In the genomic region with DNA sequence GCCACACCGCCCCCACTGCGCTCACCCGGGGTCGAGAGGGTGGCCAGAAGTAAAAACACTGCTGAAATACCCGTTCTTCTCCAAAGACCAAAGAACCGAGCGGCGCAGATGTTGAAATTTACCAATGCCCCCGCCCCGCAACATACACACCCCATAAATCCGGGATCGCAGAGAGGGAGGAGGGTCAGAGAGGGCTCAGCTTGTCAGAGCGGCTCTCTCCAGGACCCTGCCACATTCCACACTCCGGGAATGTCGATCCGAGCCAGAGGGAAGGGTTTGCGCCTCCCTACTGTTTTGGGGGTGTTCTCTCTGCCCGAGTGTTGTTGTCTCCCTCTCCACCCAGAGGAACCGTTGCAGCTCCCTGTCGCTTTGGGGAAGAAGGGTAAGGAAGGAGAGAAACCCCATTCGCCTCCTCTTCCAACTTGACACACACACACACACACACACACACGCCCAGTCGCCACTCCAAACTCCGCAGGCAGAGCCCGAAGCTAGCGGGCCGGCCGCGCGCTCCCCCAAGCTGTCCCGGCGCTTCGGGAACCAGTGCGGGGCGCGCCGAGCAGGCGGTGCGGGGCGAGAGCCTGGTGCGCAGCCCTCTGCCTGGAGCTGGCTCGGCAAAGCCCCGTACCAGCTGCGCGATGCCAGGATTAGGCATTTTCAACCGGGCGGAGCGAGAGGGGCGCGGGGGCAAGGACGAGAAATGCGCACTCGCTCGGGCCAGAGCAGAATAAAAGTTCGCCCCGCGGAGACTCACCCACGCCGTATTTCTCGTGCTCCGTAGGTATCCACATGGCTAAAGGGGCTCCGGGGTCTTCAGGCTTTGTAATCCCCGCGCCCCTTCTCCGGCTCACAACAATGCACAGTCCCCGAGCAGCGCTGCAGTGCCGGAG, we compare ENCODE assay signal across 8 cellular contexts. TPM values are rescaled to one million over a fixed set of nuclear protein-coding genes. Genes with fewer than 3 reads are reported as not detected.
DNase-seq lines count a peak whose midpoint lies in the region; ATAC-seq, FAIRE-seq and TF ChIP-seq lines count a peak whose summit lies in the region.

No MANE protein-coding gene starts in this region.

- FAIRE-seq in endothelial cell of umbilical vein (lab: Jason Lieb, UNC): no peak

- ATAC-seq in HG02678 (IDR thresholded peaks at IDR 0.05; ENCODE audit: unreplicated experiment): peak; percentile 3
- ATAC-seq in activated CD8-positive, alpha-beta T cell treated with anti-CD3 and anti-CD28 coated beads, Interleukin-2, amount 10 ng/mL, durations not matched to agents 7 days and 5 days: peak; percentile 11

- dilution Hi-C loops in endothelial cell of umbilical vein (cut with MboI; ENCODE audit: extremely low pct_ligation_motif_present, low sequenced_read_pairs): no loop called here

- H3K9me3 Mint-ChIP-seq in activated CD8-positive, alpha-beta T cell treated with anti-CD3 and anti-CD28 coated beads, Interleukin-2, amount 10 ng/mL, durations not matched to agents 7 days and 5 days (ENCODE audit: insufficient read depth): no peaks in the 10 kb centered on the region

- CTCF ChIA-PET in activated CD8-positive, alpha-beta T cell treated with anti-CD3 and anti-CD28 coated beads, Interleukin-2, amount 10 ng/mL, durations not matched to agents 7 days and 5 days (lab: Charles Lee): interaction anchor here (1.3 to 1.8 kb wide), 2 partner anchors 9 to 32 kb away, joined by 3 read pairs; no protein-coding TSS in a partner anchor
- CTCF ChIA-PET in endothelial cell of umbilical vein (lab: Charles Lee): interaction anchor here (0.7 to 3.9 kb wide), 7 partner anchors 14 to 211 kb away, joined by 3 to 12 read pairs (median 4); no protein-coding TSS in a partner anchor

- H3K9ac ChIP-seq in endothelial cell of umbilical vein (replicated peaks; ENCODE audit: extremely low read depth, insufficient read depth, low read length) (peak overlapping the region; percentile 96), subcutaneous abdominal adipose tissue (ENCODE audit: low read length in 5 of 5) (peak overlapping the region; percentile 68 to 94 (median 89))

- H3K4me2 ChIP-seq in endothelial cell of umbilical vein (ENCODE audit: insufficient read depth, low read length): peak overlapping the region; percentile 98

- peaks cover 4% of the 10 kb centered on the region for H4K20me1 ChIP-seq in endothelial cell of umbilical vein (replicated peaks; ENCODE audit: control insufficient read depth, extremely low read depth, insufficient read depth, low read length)

- peaks cover 31% of the 10 kb centered on the region for H3K4me1 ChIP-seq in endothelial cell of umbilical vein (ENCODE audit: control insufficient read depth, extremely low read depth, insufficient read depth, low read length)
- H3K4me1 ChIP-seq in mesodermal cell (ENCODE audit: control insufficient read depth, insufficient read depth, low read length, poor library complexity, severe bottlenecking): peaks cover 5% of the 10 kb centered on the region
- H3K4me1 ChIP-seq in subcutaneous abdominal adipose tissue (ENCODE audit: control insufficient read depth in 5 of 5, insufficient read depth in 5 of 5, low read length in 5 of 5): peaks cover 0 to 36% (median 34%) of the 10 kb centered on the region in 5 donors

- no TSS peak for BruUV-seq in endothelial cell of umbilical vein (replicated peaks; lab: Mats Ljungman, UMichigan)

- H3K9me3 ChIP-seq in endothelial cell of umbilical vein (replicated peaks; ENCODE audit: control insufficient read depth, insufficient read depth, low read length) (no peaks in the 10 kb centered on the region), mesodermal cell (ENCODE audit: control insufficient read depth, low read length) (no peaks in the 10 kb centered on the region), subcutaneous abdominal adipose tissue (ENCODE audit: control insufficient read depth in 5 of 5, low read length in 5 of 5) (no peaks in the 10 kb centered on the region)

- 0% methylated on average over 38 to 50 of the region's 68 CpGs for WGBS in mesodermal cell (ENCODE audit: insufficient coverage in 2 of 2), 2 experiments

- H3K36me3 ChIP-seq in endothelial cell of umbilical vein (ENCODE audit: control insufficient read depth in 2 of 2, extremely low read depth in 1 of 2, insufficient read depth in 2 of 2, low read length in 2 of 2) (no peaks in the 10 kb centered on the region), mesodermal cell (ENCODE audit: control insufficient read depth, insufficient read depth, low read length) (no peaks in the 10 kb centered on the region), subcutaneous abdominal adipose tissue (ENCODE audit: control insufficient read depth in 5 of 5, insufficient read depth in 5 of 5, low read length in 5 of 5) (no peaks in the 10 kb centered on the region)

- H3K27me3 ChIP-seq in endothelial cell of umbilical vein (ENCODE audit: control insufficient read depth in 2 of 2, insufficient read depth in 2 of 2, low read length in 2 of 2) (no peaks in the 10 kb centered on the region), subcutaneous abdominal adipose tissue (ENCODE audit: control insufficient read depth in 5 of 5, insufficient read depth in 4 of 5, low read length in 5 of 5) (no peaks in the 10 kb centered on the region)

- H3K4me3 ChIP-seq in endothelial cell of umbilical vein (replicated peaks in 1 of 3; ENCODE audit: insufficient read depth in 1 of 3, low read depth in 1 of 3, low read length in 3 of 3) (peak overlapping the region; percentile 68 to 98 (median 93)), mesodermal cell (ENCODE audit: extremely low read depth, insufficient read depth, low read length, poor library complexity, severe bottlenecking) (peak overlapping the region; percentile 98), subcutaneous abdominal adipose tissue (ENCODE audit: low read depth in 1 of 5, low read length in 5 of 5) (peak overlapping the region; percentile 92 to 99 (median 98))

- H2AFZ ChIP-seq in endothelial cell of umbilical vein (ENCODE audit: low read depth, low read length): peak overlapping the region; percentile 28

- peaks cover 40% of the 10 kb centered on the region for H3K27me3 Mint-ChIP-seq in activated CD8-positive, alpha-beta T cell treated with anti-CD3 and anti-CD28 coated beads, Interleukin-2, amount 10 ng/mL, durations not matched to agents 7 days and 5 days (ENCODE audit: low read depth)

- no peak for TF ChIP-seq POLR2A in endothelial cell of umbilical vein (IDR thresholded peaks at IDR 0.05; ENCODE audit: low read depth, low read length)

- peak overlapping the region; percentile 93 for H3K4me3 Mint-ChIP-seq in activated CD8-positive, alpha-beta T cell treated with anti-CD3 and anti-CD28 coated beads, Interleukin-2, amount 10 ng/mL, durations not matched to agents 7 days and 5 days

- DNase-seq in SIG-M5 treated with dmso at 0.1 percent for 504 hours (lab: John Stamatoyannopoulos, UW; ENCODE audit: unreplicated experiment) (peak; percentile 33), SIG-M5 (lab: John Stamatoyannopoulos, UW) (no peak), NCI-H2171 (lab: John Stamatoyannopoulos, UW) (peak; percentile 61), endothelial cell of umbilical vein (ENCODE audit: low read depth, low spot score) (peak; percentile 65)
- DNase-seq in activated CD8-positive, alpha-beta T cell treated with anti-CD3 and anti-CD28 coated beads, Interleukin-2, amount 10 ng/mL, durations not matched to agents 7 days and 5 days: peak; percentile 36

- POLR2A ChIA-PET in activated CD8-positive, alpha-beta T cell treated with anti-CD3 and anti-CD28 coated beads, Interleukin-2, amount 10 ng/mL, durations not matched to agents 7 days and 5 days (lab: Charles Lee): interaction anchor here (1.0 to 2.2 kb wide), 3 partner anchors 8 to 245 kb away, joined by 3 to 12 read pairs (median 4); a partner anchor contains a TSS
- POLR2A ChIA-PET in endothelial cell of umbilical vein (lab: Charles Lee): interaction anchor here (0.8 to 3.4 kb wide), 7 partner anchors 13 to 245 kb away, joined by 3 to 14 read pairs (median 3); a partner anchor contains a TSS

- peak overlapping the region; percentile 83 for H3K27ac ChIP-seq in endothelial cell of umbilical vein (ENCODE audit: insufficient read depth, low read depth, low read length)
- peak overlapping the region; percentile 87 for H3K27ac ChIP-seq in mesodermal cell (ENCODE audit: low read depth, low read length, severe bottlenecking)
- H3K27ac ChIP-seq in subcutaneous abdominal adipose tissue (ENCODE audit: low read depth, low read length): peak overlapping the region; percentile 86

- H3K27ac Mint-ChIP-seq in activated CD8-positive, alpha-beta T cell treated with anti-CD3 and anti-CD28 coated beads, Interleukin-2, amount 10 ng/mL, durations not matched to agents 7 days and 5 days: no peak overlapping the region

- no peak for TF ChIP-seq CTCF in endothelial cell of umbilical vein (IDR thresholded peaks at IDR 0.05; ENCODE audit: extremely low read depth in 1 of 2, insufficient read depth in 1 of 2, low read depth in 1 of 2, low read length in 2 of 2)

- H3K79me2 ChIP-seq in endothelial cell of umbilical vein (ENCODE audit: control insufficient read depth, insufficient read depth, low read length): peaks cover 78% of the 10 kb centered on the region

- peaks cover 2% of the 10 kb centered on the region for H3K9me1 ChIP-seq in endothelial cell of umbilical vein (replicated peaks; ENCODE audit: control insufficient read depth, extremely low read depth, insufficient read depth, low read length)

- H3K4me1 Mint-ChIP-seq in activated CD8-positive, alpha-beta T cell treated with anti-CD3 and anti-CD28 coated beads, Interleukin-2, amount 10 ng/mL, durations not matched to agents 7 days and 5 days (ENCODE audit: low read depth): peaks cover 31% of the 10 kb centered on the region

- peaks cover 3% of the 10 kb centered on the region for H3K36me3 Mint-ChIP-seq in activated CD8-positive, alpha-beta T cell treated with anti-CD3 and anti-CD28 coated beads, Interleukin-2, amount 10 ng/mL, durations not matched to agents 7 days and 5 days (ENCODE audit: low read depth)

- intact Hi-C loops in endothelial cell of umbilical vein (cut with micrococcal nuclease): loop anchor here (1.0 to 10.0 kb wide), 11 partner anchors 43 to 442 kb away; a partner anchor contains a TSS

RNA-seq across cellular contexts. Expression of a gene that starts 0.6 kb away (rescaled TPM):
- total RNA-seq in activated CD8-positive, alpha-beta T cell treated with anti-CD3 and anti-CD28 coated beads, Interleukin-2, amount 10 ng/mL, durations not matched to agents 7 days and 5 days: under 1 TPM; 0.10 to 0.18 TPM
- total RNA-seq in endothelial cell of umbilical vein: 164 TPM in 2 replicates
- 37.5 and 47.4 TPM in 2 replicates for polyA plus RNA-seq in endothelial cell of umbilical vein
- polyA plus RNA-seq in endothelial cell of umbilical vein (2011; cell fraction: cytosol; rRNA removed): 37.7 and 38.6 TPM in 2 replicates
- polyA plus RNA-seq in endothelial cell of umbilical vein (2011; cell fraction: nucleus; rRNA removed): 168 and 178 TPM in 2 replicates
- 69.2 and 79.1 TPM in 2 replicates for polyA plus RNA-seq in endothelial cell of umbilical vein (2012)
- 246 and 289 TPM in 2 replicates for polyA minus RNA-seq in endothelial cell of umbilical vein
- polyA minus RNA-seq in endothelial cell of umbilical vein (2011; cell fraction: cytosol; rRNA and poly(A)+ RNA removed): 1.7 TPM
- polyA minus RNA-seq in endothelial cell of umbilical vein (2011; cell fraction: nucleus; rRNA and poly(A)+ RNA removed): 603 and 865 TPM in 2 replicates
- 39.2 TPM for polyA plus RNA-seq in mesodermal cell (2013, experiment 1 of 2)
- polyA plus RNA-seq in mesodermal cell (2013, experiment 2 of 2): 36.4 TPM

RNA-seq across cellular contexts. Expression of a gene that starts 0.9 kb away (rescaled TPM):
- 10 to 100 TPM; 14.8 to 15.6 TPM for total RNA-seq in activated CD8-positive, alpha-beta T cell treated with anti-CD3 and anti-CD28 coated beads, Interleukin-2, amount 10 ng/mL, durations not matched to agents 7 days and 5 days
- 19.0 and 22.6 TPM in 2 replicates for total RNA-seq in endothelial cell of umbilical vein
- 4.6 and 7.8 TPM in 2 replicates for polyA plus RNA-seq in endothelial cell of umbilical vein
- polyA plus RNA-seq in endothelial cell of umbilical vein (2011; cell fraction: cytosol; rRNA removed): 11.9 and 13.0 TPM in 2 replicates
- polyA plus RNA-seq in endothelial cell of umbilical vein (2011; cell fraction: nucleus; rRNA removed): 6.8 and 7.8 TPM in 2 replicates
- polyA plus RNA-seq in endothelial cell of umbilical vein (2012): 19.8 and 22.3 TPM in 2 replicates
- 8.4 and 11.6 TPM in 2 replicates for polyA minus RNA-seq in endothelial cell of umbilical vein
- 10.2 TPM for polyA minus RNA-seq in endothelial cell of umbilical vein (2011; cell fraction: cytosol; rRNA and poly(A)+ RNA removed)
- polyA minus RNA-seq in endothelial cell of umbilical vein (2011; cell fraction: nucleus; rRNA and poly(A)+ RNA removed): 15.1 and 21.9 TPM in 2 replicates
- polyA plus RNA-seq in mesodermal cell (2013, experiment 1 of 2): 37.7 TPM
- 41.5 TPM for polyA plus RNA-seq in mesodermal cell (2013, experiment 2 of 2)

Comparison
In these comparisons a context has a peak if more than half of its experiments do, and no peak if none do; other contexts are left out.
1. RNA of a gene that starts 0.6 kb away (total RNA-seq): 164 TPM in endothelial cell of umbilical vein; 0.10 to 0.18 TPM in activated CD8-positive, alpha-beta T cell treated with anti-CD3 and anti-CD28 coated beads, Interleukin-2, amount 10 ng/mL, durations not matched to agents 7 days and 5 days; every median in the first group is over 100 times any median in the second.
2. Peak in every context shown above with its lines, with median percentiles within 50 percentile points of each other: H3K27ac ChIP-seq and H3K4me3 ChIP-seq.